ENCODE assay signal across 9 cellular contexts in the genomic region with DNA sequence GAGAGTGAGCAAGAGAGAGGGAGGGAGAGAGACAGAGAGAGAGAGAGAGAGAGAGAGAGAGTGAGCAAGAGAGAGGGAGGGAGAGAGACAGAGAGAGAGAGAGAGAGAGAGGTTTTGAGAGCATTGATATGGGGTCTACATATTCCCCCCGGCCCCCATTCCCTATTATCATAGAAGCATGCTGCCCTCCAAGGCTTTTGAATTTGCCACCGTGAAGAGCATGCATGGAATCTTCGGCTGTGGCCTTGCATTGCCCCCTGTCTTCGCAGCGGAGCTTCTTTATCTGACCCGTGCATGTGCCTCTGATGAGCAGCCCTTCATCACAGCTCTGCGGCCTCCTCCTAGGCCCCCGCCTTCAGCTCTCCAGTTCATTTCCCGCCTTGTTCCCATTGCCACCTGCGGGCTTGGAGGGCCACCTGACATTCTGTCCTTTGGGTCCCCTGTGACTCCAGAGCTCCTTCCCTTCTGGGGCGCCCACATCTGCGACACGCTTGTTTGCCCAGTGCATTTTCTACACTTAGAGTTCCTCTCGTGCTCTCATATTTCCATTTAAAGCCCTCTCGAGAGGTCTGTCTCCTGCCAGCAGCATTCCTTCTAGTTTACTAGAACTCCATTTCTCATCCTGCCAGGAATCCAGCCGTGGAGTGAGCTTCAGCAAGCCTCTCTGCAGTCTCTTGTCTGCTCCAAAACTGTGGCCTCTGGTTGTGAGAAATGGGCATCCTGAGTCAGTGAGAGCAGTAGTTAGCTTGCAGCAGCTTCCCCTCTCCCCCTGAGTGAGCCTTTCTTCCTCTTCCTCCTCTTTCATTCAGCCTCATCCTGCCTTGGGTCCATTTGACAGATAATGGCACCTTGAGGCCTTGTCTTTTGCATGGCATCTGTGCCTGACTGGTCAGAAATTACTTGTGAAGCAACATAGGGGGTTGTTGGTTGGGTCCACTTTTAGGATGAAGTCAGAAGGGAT. TPM values are rescaled to one million over a fixed set of nuclear protein-coding genes. Genes with fewer than 3 reads are reported as not detected.
DNase-seq lines count a peak whose midpoint lies in the region; ATAC-seq and TF ChIP-seq lines count a peak whose summit lies in the region.
"Had no signal": no experiment of that assay in that cellular context is flagged by ENCODE, and none has a peak within 500 bp of the region (broad histone marks: within the 10 kb centered on the region; RNA-seq: fewer than 3 reads in every experiment).

No MANE protein-coding gene starts in this region.

- TF ChIP-seq CTCF in AG09319 (IDR thresholded peaks at IDR 0.05; ENCODE audit: low read depth, low read length) (peak; percentile 12), endothelial cell (IDR thresholded peaks at IDR 0.05; ENCODE audit: unreplicated experiment) (no peak), neural progenitor cell (IDR thresholded peaks at IDR 0.05) (no peak), A673 (conservative IDR thresholded peaks at IDR 0.05; ENCODE audit: low read depth, low read length) (no peak), foreskin keratinocyte (conservative IDR thresholded peaks at IDR 0.05) (no peak)

- H3K79me2 ChIP-seq in neural progenitor cell (ENCODE audit: low read depth), result peaks cover 36% of the 10 kb centered on the region

- H3K9me3 ChIP-seq in neural progenitor cell (ENCODE audit: low read depth) (no peaks in the 10 kb centered on the region), A673 (ENCODE audit: low read depth, low read length, poor library complexity, severe bottlenecking) (no peaks in the 10 kb centered on the region)

- peaks cover 28% of the 10 kb centered on the region for H3K36me3 Mint-ChIP-seq in endothelial cell (ENCODE audit: low read depth, unreplicated experiment)
- H3K36me3 Mint-ChIP-seq in neural progenitor cell, result peaks cover 23% of the 10 kb centered on the region

- H3F3A ChIP-seq in neural progenitor cell (ENCODE audit: low read depth), result no peaks in the 10 kb centered on the region

- no peaks in the 10 kb centered on the region for H3K27me3 ChIP-seq in neural progenitor cell
- no peaks in the 10 kb centered on the region for H3K27me3 ChIP-seq in A673 (replicated peaks; ENCODE audit: insufficient read depth, low read depth, low read length, poor library complexity)
- H3K27me3 ChIP-seq in foreskin keratinocyte, result no peaks in the 10 kb centered on the region

- H3K4me3 ChIP-seq in neural progenitor cell (no peak overlapping the region), A673 (ENCODE audit: low read depth, low read length, poor library complexity, severe bottlenecking) (no peak overlapping the region)
- H3K4me3 ChIP-seq: skin epidermis had no signal

- POLR2A ChIA-PET in A673 (lab: Charles Lee; ENCODE audit: low non-redundant PET), result no interaction called here

- peak overlapping the region; percentile 10 for H3K27ac Mint-ChIP-seq in endothelial cell (ENCODE audit: unreplicated experiment)
- peak overlapping the region; percentile 51 for H3K27ac Mint-ChIP-seq in neural progenitor cell

- DNase-seq in AG09319 (ENCODE audit: extremely low read depth, low read depth) (peak; percentile 36), NCI-H187 treated with DMSO at 0.1 percent for 48 hours (lab: John Stamatoyannopoulos, UW) (peak; percentile 95), endothelial cell (ENCODE audit: low spot score) (no peak), neural progenitor cell (ENCODE audit: low spot score) (peak; percentile 21), A673 (ENCODE audit: low spot score) (no peak), kidney tubule cell (ENCODE audit: low spot score) (no peak), foreskin keratinocyte (no peak)

- BruUV-seq in A673 (replicated peaks; lab: Mats Ljungman, UMichigan), result no TSS peak

- H3K4me2 ChIP-seq in neural progenitor cell, result no peak overlapping the region

- peaks cover 1% of the 10 kb centered on the region for H3K27me3 Mint-ChIP-seq in endothelial cell (ENCODE audit: unreplicated experiment)
- no peaks in the 10 kb centered on the region for H3K27me3 Mint-ChIP-seq in neural progenitor cell (ENCODE audit: insufficient read depth, low read depth)

- no peak overlapping the region for H3K9ac ChIP-seq in neural progenitor cell

- no peaks in the 10 kb centered on the region for H3K36me3 ChIP-seq in neural progenitor cell
- H3K36me3 ChIP-seq in A673 (ENCODE audit: insufficient read depth, low read length, poor library complexity, severe bottlenecking), result no peaks in the 10 kb centered on the region

- H4K20me1 ChIP-seq in neural progenitor cell (ENCODE audit: low read depth), result peaks cover 18% of the 10 kb centered on the region

- intact Hi-C loops in A673 (cut with micrococcal nuclease; ENCODE audit: unreplicated experiment), result no loop called here

- no peak overlapping the region for H3K27ac ChIP-seq in neural progenitor cell
- no peak overlapping the region for H3K27ac ChIP-seq in A673 (ENCODE audit: low read depth, low read length, poor library complexity, severe bottlenecking)
- H3K27ac ChIP-seq in foreskin keratinocyte, result no peak overlapping the region

- no peak overlapping the region for H2AFZ ChIP-seq in neural progenitor cell (replicated peaks)

- ATAC-seq in HG02642 (IDR thresholded peaks at IDR 0.05; ENCODE audit: poor library complexity, unreplicated experiment) (no peak), foreskin keratinocyte (no peak)

- peaks cover 49% of the 10 kb centered on the region for H3K4me1 Mint-ChIP-seq in endothelial cell (ENCODE audit: unreplicated experiment)
- H3K4me1 Mint-ChIP-seq in neural progenitor cell, result peaks cover 25% of the 10 kb centered on the region

- CTCF ChIA-PET in A673 (lab: Charles Lee), result no interaction called here

- H3K9me3 Mint-ChIP-seq in endothelial cell (ENCODE audit: unreplicated experiment) (no peaks in the 10 kb centered on the region), neural progenitor cell (no peaks in the 10 kb centered on the region)

- H3K4me1 ChIP-seq in neural progenitor cell, result peaks cover 2% of the 10 kb centered on the region
- peaks cover under 1% of the 10 kb centered on the region for H3K4me1 ChIP-seq in A673 (ENCODE audit: insufficient read depth, low read length, poor library complexity, severe bottlenecking)
- H3K4me1 ChIP-seq in foreskin keratinocyte, result no peaks in the 10 kb centered on the region

- H3K4me3 Mint-ChIP-seq in endothelial cell (ENCODE audit: unreplicated experiment) (no peak overlapping the region), neural progenitor cell (no peak overlapping the region)

RNA-seq across cellular contexts. Expression of gene LPP, which starts 25.3 kb away (rescaled TPM):
- total RNA-seq in endothelial cell (ENCODE audit: unreplicated experiment) (181 TPM), neural progenitor cell (ENCODE audit: low replicate concordance) (18.9 and 27.4 TPM in 2 replicates), A673 (2021) (39.7 and 40.6 TPM in 2 replicates), foreskin keratinocyte (23.0 and 27.5 TPM in 2 replicates)
- 2.2 and 2.8 TPM in 2 replicates for polyA plus RNA-seq in foreskin keratinocyte

Comparison
In these comparisons a context has a peak if more than half of its experiments do, and no peak if none do; other contexts are left out.
1. DNase-seq: peak in AG09319 (single experiment), NCI-H187 treated with DMSO at 0.1 percent for 48 hours (single experiment) and neural progenitor cell (single experiment); none in endothelial cell (single experiment), A673 (single experiment), kidney tubule cell (single experiment) and foreskin keratinocyte (0 of 2).